Comparison of ENCODE assay signal across 25 cellular contexts in genomic region chrX:24396930-24397277, GRCh38. TPM values are rescaled to one million over a fixed set of nuclear protein-coding genes. Genes with fewer than 3 reads are reported as not detected.
DNase-seq lines count a peak whose midpoint lies in the region; ATAC-seq and TF ChIP-seq lines count a peak whose summit lies in the region.
"Had no signal": no experiment of that assay in that cellular context is flagged by ENCODE, and none has a peak within 500 bp of the region (broad histone marks: within the 10 kb centered on the region; RNA-seq: fewer than 3 reads in every experiment).

No MANE protein-coding gene starts in this region.

- H3K4me1 ChIP-seq in right cardiac atrium (ENCODE audit: control insufficient read depth, insufficient read depth, low read length), result no peaks in the 10 kb centered on the region
- peaks cover 0 to 7% of the 10 kb centered on the region in 2 donors for H3K4me1 ChIP-seq in right atrium auricular region
- H3K4me1 ChIP-seq in muscle layer of duodenum (ENCODE audit: control insufficient read depth in 1 of 2, insufficient read depth in 2 of 2, low read length in 2 of 2), result no peaks in the 10 kb centered on the region
- peaks cover 3 to 5% of the 10 kb centered on the region in 2 donors for H3K4me1 ChIP-seq in aorta (ENCODE audit: control insufficient read depth in 1 of 2, insufficient read depth in 2 of 2, low read length in 2 of 2)
- H3K4me1 ChIP-seq: colonic mucosa had no signal

- H3K9me3 ChIP-seq in right cardiac atrium (ENCODE audit: control insufficient read depth, low read length), result no peaks in the 10 kb centered on the region
- no peaks in the 10 kb centered on the region for H3K9me3 ChIP-seq in right atrium auricular region
- no peaks in the 10 kb centered on the region for H3K9me3 ChIP-seq in muscle layer of duodenum (ENCODE audit: control insufficient read depth in 1 of 2, low read length in 2 of 2)
- H3K9me3 ChIP-seq in aorta (ENCODE audit: control insufficient read depth, low read length), result no peaks in the 10 kb centered on the region
- H3K9me3 ChIP-seq: colonic mucosa had no signal

- peak overlapping the region; percentile 93 for H3K27ac Mint-ChIP-seq in chondrocyte (ENCODE audit: unreplicated experiment)
- H3K27ac Mint-ChIP-seq: naive B cell; stimulated activated memory B cell treated with anti-CD40 and anti-IgM and Interleukin-4, amounts not matched to agents 10 μg/mL and 1 μg/mL and 100 μg/mL, for 72 hours; T-helper 1 cell treated with Interleukin-12 subunit alpha and Interleukin-12 subunit beta and Interleukin-4 antibody, amounts not matched to agents 30 μg/mL and 1 μg/mL, for 36 hours had no signal

- H3K36me3 Mint-ChIP-seq in chondrocyte (ENCODE audit: low read depth), result peaks cover 1% of the 10 kb centered on the region
- H3K36me3 Mint-ChIP-seq: naive B cell; stimulated activated memory B cell treated with anti-CD40 and anti-IgM and Interleukin-4, amounts not matched to agents 10 μg/mL and 1 μg/mL and 100 μg/mL, for 72 hours had no signal

- TF ChIP-seq CTCF in right atrium auricular region (IDR thresholded peaks at IDR 0.05), result no peak
- TF ChIP-seq CTCF in chondrocyte (IDR thresholded peaks at IDR 0.05), result no peak

- no peak overlapping the region for H3K4me3 Mint-ChIP-seq in chondrocyte (ENCODE audit: unreplicated experiment)
- H3K4me3 Mint-ChIP-seq: naive B cell; stimulated activated memory B cell treated with anti-CD40 and anti-IgM and Interleukin-4, amounts not matched to agents 10 μg/mL and 1 μg/mL and 100 μg/mL, for 72 hours; T-helper 1 cell treated with Interleukin-12 subunit alpha and Interleukin-12 subunit beta and Interleukin-4 antibody, amounts not matched to agents 30 μg/mL and 1 μg/mL, for 36 hours had no signal

- H3K9me3 Mint-ChIP-seq in chondrocyte (ENCODE audit: low read depth), result no peaks in the 10 kb centered on the region
- H3K9me3 Mint-ChIP-seq: naive B cell; stimulated activated memory B cell treated with anti-CD40 and anti-IgM and Interleukin-4, amounts not matched to agents 10 μg/mL and 1 μg/mL and 100 μg/mL, for 72 hours; T-helper 1 cell treated with Interleukin-12 subunit alpha and Interleukin-12 subunit beta and Interleukin-4 antibody, amounts not matched to agents 30 μg/mL and 1 μg/mL, for 36 hours had no signal

- peaks cover 16% of the 10 kb centered on the region for H3K27me3 Mint-ChIP-seq in chondrocyte (ENCODE audit: low read depth)
- H3K27me3 Mint-ChIP-seq: stimulated activated memory B cell treated with anti-CD40 and anti-IgM and Interleukin-4, amounts not matched to agents 10 μg/mL and 1 μg/mL and 100 μg/mL, for 72 hours had no signal

- no peak overlapping the region for H3K4me3 ChIP-seq in right cardiac atrium (ENCODE audit: low read length)
- no peak overlapping the region for H3K4me3 ChIP-seq in right atrium auricular region
- H3K4me3 ChIP-seq in muscle layer of duodenum (ENCODE audit: low read depth in 1 of 2, low read length in 2 of 2), result no peak overlapping the region
- no peak overlapping the region for H3K4me3 ChIP-seq in aorta (ENCODE audit: low read length in 2 of 2)
- H3K4me3 ChIP-seq: colonic mucosa, lung had no signal

- H3K27me3 ChIP-seq in right cardiac atrium (ENCODE audit: control insufficient read depth, insufficient read depth) (no peaks in the 10 kb centered on the region), right atrium auricular region (no peaks in the 10 kb centered on the region), muscle layer of duodenum (ENCODE audit: low read depth, low read length) (no peaks in the 10 kb centered on the region), aorta (ENCODE audit: control insufficient read depth in 1 of 2, insufficient read depth in 2 of 2, low read length in 1 of 2) (no peaks in the 10 kb centered on the region)

- peaks cover 42% of the 10 kb centered on the region for H3K4me1 Mint-ChIP-seq in chondrocyte (ENCODE audit: low read depth)
- H3K4me1 Mint-ChIP-seq: naive B cell; stimulated activated memory B cell treated with anti-CD40 and anti-IgM and Interleukin-4, amounts not matched to agents 10 μg/mL and 1 μg/mL and 100 μg/mL, for 72 hours had no signal

- intact Hi-C loops in right cardiac atrium (cut with DNase I) (loop anchor here (5.0 to 10.0 kb wide), 2 partner anchors 98 to 100 kb away; no protein-coding TSS in a partner anchor), aorta (cut with DNase I) (loop anchor here (2.0 to 10.0 kb wide), 4 partner anchors 68 to 748 kb away; partner anchors contain the start of genes POLA1 (in 2 of the 2) and PDK3 (in 1 of the 2))

- H3K27ac ChIP-seq in right cardiac atrium (ENCODE audit: low read length), result no peak overlapping the region
- H3K27ac ChIP-seq in right atrium auricular region, result peak overlapping the region in 1 of 2 donors; percentile 37
- peak overlapping the region; percentile 2 for H3K27ac ChIP-seq in muscle layer of duodenum (ENCODE audit: low read length)
- no peak overlapping the region for H3K27ac ChIP-seq in aorta (ENCODE audit: low read depth in 1 of 2, low read length in 2 of 2)
- H3K27ac ChIP-seq: colonic mucosa had no signal

- ATAC-seq in right cardiac atrium (peak; percentile 27 to 45), aorta (ENCODE audit: low FRiP score) (peak; percentile 66), GM21447 (IDR thresholded peaks at IDR 0.05; ENCODE audit: unreplicated experiment) (no peak), HG03460 (IDR thresholded peaks at IDR 0.05; ENCODE audit: unreplicated experiment) (no peak)
- ATAC-seq: HepG2; stimulated activated memory B cell treated with anti-CD40 and anti-IgM and Interleukin-4, amounts not matched to agents 10 μg/mL and 1 μg/mL and 100 μg/mL, for 72 hours had no signal

- DNase-seq in right cardiac atrium (no peak), right atrium auricular region (ENCODE audit: low spot score) (no peak), chondrocyte (ENCODE audit: low spot score) (no peak), aorta (no peak), AML-193 (lab: John Stamatoyannopoulos, UW) (no peak)
- DNase-seq: activated CD4-positive, alpha-beta T cell treated with anti-CD3 and anti-CD28 coated beads, Interleukin-2, amount 50 U/mL, for 48 hours; activated effector memory CD4-positive, alpha-beta T cell treated with anti-CD3 and anti-CD28 coated beads, Interleukin-2, amount 50 U/mL, for 16 hours; amygdala; colonic mucosa; DMS153; GDM1; naive B cell; NCI-H2171; NCI-H69; SHP77 treated with DMSO at 0.1 percent for 48 hours had no signal

- WGBS in right cardiac atrium, result 48% methylated on average over 1 of the region's 1 CpG
- WGBS in aorta, 2 donors, result 4 to 6% methylated on average over 1 of the region's 1 CpG

- H3K36me3 ChIP-seq in right atrium auricular region (no peaks in the 10 kb centered on the region), muscle layer of duodenum (ENCODE audit: control insufficient read depth in 1 of 2, insufficient read depth in 2 of 2, low read length in 2 of 2) (no peaks in the 10 kb centered on the region), aorta (ENCODE audit: control insufficient read depth in 1 of 2, insufficient read depth in 2 of 2, low read length in 1 of 2) (no peaks in the 10 kb centered on the region)
- H3K36me3 ChIP-seq: colonic mucosa had no signal

RNA-seq across cellular contexts. Expression of gene SUPT20HL1, which starts 36.5 kb away (rescaled TPM):
- total RNA-seq in right cardiac atrium, result not detected
- not detected for polyA plus RNA-seq in right cardiac atrium
- not detected for total RNA-seq in right atrium auricular region
- total RNA-seq in chondrocyte, result not detected in 3 replicates
- total RNA-seq in aorta, result under 1 TPM in 1 of 2 donors, not detected in 1; 0.15 TPM
- polyA plus RNA-seq in aorta, result not detected
- total RNA-seq: colonic mucosa, HepG2, lung, osteoblast had no signal
- polyA plus RNA-seq: AG04450, HepG2, keratinocyte, lung had no signal

Comparison
In these comparisons a context has a peak if more than half of its experiments do, and no peak if none do; other contexts are left out.
1. ATAC-seq: peak in right cardiac atrium (2 of 2) and aorta (single experiment); none in GM21447 (single experiment) and HG03460 (single experiment).